Comparison of ENCODE assay signal across 14 cellular contexts in the genomic region with DNA sequence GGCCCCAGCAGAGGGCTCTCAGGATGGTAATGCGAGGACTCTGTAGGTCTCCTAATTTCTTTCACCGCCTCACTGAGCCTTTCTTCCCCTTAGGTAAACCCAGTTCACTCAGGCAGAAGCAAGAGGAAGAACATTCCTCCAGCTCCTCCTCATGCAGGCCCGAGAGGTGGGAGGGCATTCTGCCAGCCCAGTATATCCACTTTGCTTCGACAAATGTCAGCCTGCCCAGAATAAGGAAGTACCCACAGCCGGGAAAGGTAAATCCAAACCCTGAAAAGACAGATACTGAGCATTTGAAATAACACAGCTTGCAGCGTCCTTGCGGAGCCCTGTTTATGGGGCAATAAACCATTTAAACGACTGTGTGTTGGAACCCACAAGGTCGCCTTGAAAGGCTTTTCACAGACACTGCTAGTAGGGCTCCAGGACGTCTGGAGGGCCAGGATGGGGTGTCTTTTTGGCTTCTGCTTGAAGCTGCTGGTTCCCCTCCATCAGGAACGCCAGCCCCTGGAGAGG. TPM values are rescaled to one million over a fixed set of nuclear protein-coding genes. Genes with fewer than 3 reads are reported as not detected.
A peak's percentile ranks its signal among the peaks of the same experiment; 100 is the strongest.
DNase-seq lines count a peak whose midpoint lies in the region; FAIRE-seq and TF ChIP-seq lines count a peak whose summit lies in the region.
"Had no signal": no experiment of that assay in that cellular context is flagged by ENCODE, and none has a peak within 500 bp of the region (broad histone marks: within the 10 kb centered on the region; RNA-seq: fewer than 3 reads in every experiment).

No MANE protein-coding gene starts in this region.

- BruUV-seq in PC-9 (replicated peaks; lab: Mats Ljungman, UMichigan): no TSS peak

- WGBS in stomach, 5 donors: 57 to 66% (median 61%) methylated on average over 11 of the region's 11 CpGs

- TF ChIP-seq CTCF in PC-9 (conservative IDR thresholded peaks at IDR 0.05): no peak
- TF ChIP-seq CTCF in stomach (IDR thresholded peaks at IDR 0.05): no peak

- intact Hi-C loops in PC-9 (cut with micrococcal nuclease; ENCODE audit: unreplicated experiment) (no loop called here), stomach (cut with DNase I; ENCODE audit: low total_unique reads) (no loop called here)

- no peaks in the 10 kb centered on the region for H3K9me3 ChIP-seq in PC-9 (ENCODE audit: insufficient read depth, low read depth)
- peaks cover 0 to 7% (median 0%) of the 10 kb centered on the region in 4 donors for H3K9me3 ChIP-seq in stomach
- H3K9me3 ChIP-seq: gastroesophageal sphincter, SJSA1 had no signal

- CTCF ChIA-PET in PC-9 (lab: Charles Lee): interaction anchor here (0.7 kb wide), 1 partner anchor 84 kb away, joined by 11 read pairs; no protein-coding TSS in a partner anchor

- no peaks in the 10 kb centered on the region for H3K36me3 ChIP-seq in PC-9 (ENCODE audit: low read depth)
- no peaks in the 10 kb centered on the region for H3K36me3 ChIP-seq in stomach
- H3K36me3 ChIP-seq: gastroesophageal sphincter, SJSA1 had no signal

- peak overlapping the region; percentile 25; the same call in 1 of the 2 replicates for H3K27ac ChIP-seq in PC-9
- H3K27ac ChIP-seq in stomach: no peak overlapping the region
- H3K27ac ChIP-seq: gastroesophageal sphincter, SJSA1 had no signal

- no peaks in the 10 kb centered on the region for H4K20me1 ChIP-seq in PC-9 (ENCODE audit: insufficient read depth)

- peak overlapping the region; percentile 14 for H3K4me2 ChIP-seq in PC-9

- no peaks in the 10 kb centered on the region for H3K79me2 ChIP-seq in PC-9 (ENCODE audit: low read depth)

- no peak for FAIRE-seq in H54 (lab: Jason Lieb, UNC)
- FAIRE-seq: endometrium had no signal

- no peak for TF ChIP-seq POLR2A in stomach (IDR thresholded peaks at IDR 0.05)
- no peak for TF ChIP-seq POLR2A in H54 (IDR thresholded peaks at IDR 0.05; ENCODE audit: low read depth, low read length)

- DNase-seq in DMS53 (lab: John Stamatoyannopoulos, UW): peak; percentile 23
- no peak for DNase-seq in DMS53 treated with DMSO at 0.1 percent for 48 hours (lab: John Stamatoyannopoulos, UW; ENCODE audit: unreplicated experiment)
- DNase-seq in PC-9: peak; percentile 73 to 93
- DNase-seq in kidney tubule cell (ENCODE audit: low spot score): peak; percentile 90
- peak; percentile 28 for DNase-seq in stomach
- no peak for DNase-seq in NCI-H526 treated with DMSO at 0.1 percent for 48 hours (lab: John Stamatoyannopoulos, UW)
- DNase-seq in cerebellar cortex (ENCODE audit: low spot score): no peak
- DNase-seq in H54 (ENCODE audit: insufficient read length, low spot score): no peak
- DNase-seq: CD8-positive, alpha-beta memory T cell; left cardiac atrium; NCI-H2081 treated with DMSO at 0.1 percent for 48 hours had no signal

- no peaks in the 10 kb centered on the region for H3K9me2 ChIP-seq in PC-9 (ENCODE audit: insufficient read depth)

- TF ChIP-seq EP300 in stomach (IDR thresholded peaks at IDR 0.05): no peak

- H3K27me3 ChIP-seq in PC-9 (ENCODE audit: insufficient read depth, low read depth) (no peaks in the 10 kb centered on the region), stomach (no peaks in the 10 kb centered on the region)
- H3K27me3 ChIP-seq: gastroesophageal sphincter, SJSA1 had no signal

- H3K4me3 ChIP-seq in PC-9 (no peak overlapping the region), stomach (no peak overlapping the region)
- H3K4me3 ChIP-seq: gastroesophageal sphincter, SJSA1 had no signal

- no peak overlapping the region for H2AFZ ChIP-seq in PC-9

- H3K4me1 ChIP-seq in PC-9 (replicated peaks; ENCODE audit: insufficient read depth) (peaks cover 47% of the 10 kb centered on the region), stomach (peaks cover 0 to 8% (median 0%) of the 10 kb centered on the region in 4 donors)

- peaks cover 5% of the 10 kb centered on the region; the same call in 1 of the 2 replicates for H3F3A ChIP-seq in PC-9 (ENCODE audit: insufficient read depth, low read depth)

- POLR2A ChIA-PET in PC-9 (lab: Charles Lee; ENCODE audit: unreplicated experiment): interaction anchor here (0.6 kb wide), 3 partner anchors 23 to 1072 kb away, joined by 3 to 6 read pairs (median 3); no protein-coding TSS in a partner anchor

RNA-seq across cellular contexts. Expression of gene CALM2, which starts 41.8 kb away (rescaled TPM):
- 726 and 781 TPM in 2 replicates for total RNA-seq in PC-9 (2021)
- total RNA-seq in stomach: 100 to 1,000 TPM; 193 to 700 (median 438) TPM
- polyA plus RNA-seq in stomach: 100 to 1,000 TPM; 392 to 541 (median 413) TPM

Comparison
In these comparisons a context has a peak if more than half of its experiments do, and no peak if none do; other contexts are left out.
1. DNase-seq: peak in DMS53 (single experiment), PC-9 (2 of 2), kidney tubule cell (single experiment) and stomach (single experiment); none in DMS53 treated with DMSO at 0.1 percent for 48 hours (single experiment), NCI-H526 treated with DMSO at 0.1 percent for 48 hours (single experiment), cerebellar cortex (single experiment) and H54 (single experiment).